8 cellular contexts compared by ENCODE assay signal in the genomic region with DNA sequence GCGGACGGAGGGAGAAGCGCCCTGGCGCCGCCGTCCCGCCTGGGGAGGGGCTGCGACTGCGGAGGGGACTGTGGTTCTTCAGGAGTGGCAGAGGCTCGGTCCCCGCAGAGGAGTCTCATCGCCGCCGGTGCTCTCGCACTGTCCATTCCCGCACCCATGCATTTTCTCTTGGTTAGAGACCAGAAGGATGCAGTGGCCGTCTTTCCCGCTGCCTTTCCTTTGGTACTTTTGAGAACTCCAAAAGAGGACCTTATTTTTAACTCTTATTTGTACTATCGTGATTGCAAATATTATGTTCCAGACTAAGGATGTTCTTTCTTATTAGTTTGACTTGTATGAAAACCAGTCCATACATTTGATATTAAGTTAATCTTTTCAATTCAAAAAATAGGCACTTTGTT. TPM values are rescaled to one million over a fixed set of nuclear protein-coding genes. Genes with fewer than 3 reads are reported as not detected.
A peak's percentile ranks its signal among the peaks of the same experiment; 100 is the strongest.
DNase-seq lines count a peak whose midpoint lies in the region; ATAC-seq lines count a peak whose summit lies in the region.

No MANE protein-coding gene starts in this region.

- peak overlapping the region; percentile 83 for H2AFZ ChIP-seq in mesenchymal stem cell (ENCODE audit: low read depth, low read length)

- no peaks in the 10 kb centered on the region for H3K9me3 ChIP-seq in MG63
- H3K9me3 ChIP-seq in mesenchymal stem cell (ENCODE audit: control insufficient read depth, low read length) = no peaks in the 10 kb centered on the region

- H2BK15ac ChIP-seq in mesenchymal stem cell (ENCODE audit: low read depth, poor library complexity, severe bottlenecking) = peak overlapping the region; percentile 88

- H3K36me3 ChIP-seq in MG63 (no peaks in the 10 kb centered on the region; the same call in 1 of the 2 replicates), mesenchymal stem cell (ENCODE audit: control insufficient read depth in 1 of 2, insufficient read depth in 2 of 2, low read depth in 1 of 2, low read length in 2 of 2) (peaks cover 0 to 1% of the 10 kb centered on the region in 2 experiments)

- H2BK5ac ChIP-seq in mesenchymal stem cell (ENCODE audit: low read depth, low read length, poor library complexity, severe bottlenecking) = no peak overlapping the region

- no peak overlapping the region for H4K8ac ChIP-seq in mesenchymal stem cell (ENCODE audit: low read length)

- H3K4ac ChIP-seq in mesenchymal stem cell (ENCODE audit: low read depth in 1 of 2, low read length in 2 of 2) = no peak overlapping the region

- no peak overlapping the region for H3K27ac ChIP-seq in mesenchymal stem cell (ENCODE audit: low read length, poor library complexity, severe bottlenecking)

- no peak overlapping the region for H2AK5ac ChIP-seq in mesenchymal stem cell (ENCODE audit: low read length, severe bottlenecking)

- H3K4me3 ChIP-seq in GM08714 (ENCODE audit: low read length) = peak overlapping the region; percentile 78
- peak overlapping the region; percentile 89 for H3K4me3 ChIP-seq in MG63
- H3K4me3 ChIP-seq in mesenchymal stem cell (ENCODE audit: insufficient read depth in 1 of 2, low read depth in 1 of 2, low read length in 2 of 2) = peak overlapping the region; percentile 85 to 95

- H4K91ac ChIP-seq in mesenchymal stem cell (ENCODE audit: low read length) = no peak overlapping the region

- DNase-seq in MG63 (peak; percentile 71), T-helper 22 cell (ENCODE audit: low read depth) (peak; percentile 23), ecto neural progenitor cell (ENCODE audit: low spot score) (peak; percentile 89), mesenchymal stem cell (peak; percentile 83)
- DNase-seq in stimulated activated CD8-positive, alpha-beta memory T cell treated with anti-CD3 and anti-CD28 coated beads, Interleukin-7, amount 100 ng/mL, for 4 hours (ENCODE audit: low read depth in 2 of 2) = peak; percentile 8 to 30

- WGBS in mesenchymal stem cell = under 1% methylated on average over 14 of the region's 19 CpGs

- peak overlapping the region; percentile 97 for H3K9ac ChIP-seq in mesenchymal stem cell (ENCODE audit: low read length)

- peaks cover 2% of the 10 kb centered on the region for H3K79me1 ChIP-seq in mesenchymal stem cell (replicated peaks; ENCODE audit: low read length, poor library complexity, severe bottlenecking)

- ATAC-seq in GM21825 (IDR thresholded peaks at IDR 0.05; ENCODE audit: unreplicated experiment) (peak; percentile 51), HG03439 (IDR thresholded peaks at IDR 0.05; ENCODE audit: unreplicated experiment) (no peak)

- H2BK12ac ChIP-seq in mesenchymal stem cell (ENCODE audit: low read length in 2 of 2) = no peak overlapping the region

- H3K27me3 ChIP-seq in MG63 (no peaks in the 10 kb centered on the region), mesenchymal stem cell (ENCODE audit: control insufficient read depth in 1 of 2, insufficient read depth in 1 of 2, low read length in 2 of 2) (no peaks in the 10 kb centered on the region)

- peak overlapping the region; percentile 81 to 93 for H3K18ac ChIP-seq in mesenchymal stem cell (ENCODE audit: low read depth in 1 of 2, low read length in 2 of 2)

- H3K14ac ChIP-seq in mesenchymal stem cell (ENCODE audit: low read length in 2 of 2) = peak overlapping the region in 1 of 2 experiments; percentile 28

- no peak overlapping the region for H3K23ac ChIP-seq in mesenchymal stem cell (ENCODE audit: low read length in 2 of 2)

- peak overlapping the region; percentile 84 for H3K4me2 ChIP-seq in mesenchymal stem cell (ENCODE audit: low read length, poor library complexity, severe bottlenecking)

- no peak overlapping the region for H2BK120ac ChIP-seq in mesenchymal stem cell (ENCODE audit: low read depth, low read length)

- peaks cover 1% of the 10 kb centered on the region for H3K4me1 ChIP-seq in mesenchymal stem cell (ENCODE audit: control insufficient read depth, insufficient read depth, low read depth, low read length)

RNA-seq across cellular contexts. Expression of gene ZFYVE16, which starts 0.6 kb away (rescaled TPM):
- total RNA-seq in MG63 (2014; rRNA removed; shearing (Covaris generic); ENCODE audit: low replicate concordance) = 4.5 and 21.1 TPM in 2 replicates
- 18.6 TPM for polyA plus RNA-seq in mesenchymal stem cell (2013, experiment 1 of 2)
- 15.6 TPM for polyA plus RNA-seq in mesenchymal stem cell (2013, experiment 2 of 2)

Comparison
In these comparisons a context has a peak if more than half of its experiments do, and no peak if none do; other contexts are left out.
1. DNase-seq: peak in every context shown above with its lines; median percentile 89 in ecto neural progenitor cell; 83 in mesenchymal stem cell; 71 in MG63; 23 in T-helper 22 cell; 19 in stimulated activated CD8-positive, alpha-beta memory T cell treated with anti-CD3 and anti-CD28 coated beads, Interleukin-7, amount 100 ng/mL, for 4 hours.